In the genomic region with DNA sequence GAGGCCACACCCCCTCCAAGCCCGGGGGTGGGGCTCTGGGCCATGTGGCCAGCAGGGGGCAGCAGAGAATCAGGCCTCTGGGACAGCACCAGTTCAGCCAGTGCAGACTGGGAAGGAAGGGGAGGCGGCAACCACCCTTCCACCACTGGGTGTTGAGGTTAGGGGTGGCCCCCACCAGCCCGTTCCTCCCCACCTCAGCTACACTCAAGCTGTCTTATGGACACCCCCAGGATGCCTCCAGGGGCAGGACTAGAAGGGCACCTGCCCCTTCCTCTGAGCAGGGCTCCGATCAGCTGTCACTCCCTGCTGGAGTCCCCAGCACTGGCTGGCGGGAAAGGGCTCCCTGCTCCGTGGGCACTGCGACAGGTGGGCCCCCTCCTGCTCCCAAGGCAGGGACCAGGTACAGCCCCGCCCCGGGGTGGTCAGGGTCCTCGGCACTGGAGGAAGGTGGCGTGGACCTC, we compare ENCODE assay signal across 1 cellular context.
TF ChIP-seq lines count a peak whose summit lies in the region.

No MANE protein-coding gene starts in this region.

TF ChIP-seq in K562, 482 proteins besides CTCF, POLR2A, EP300 and RAD21 (continued from another document and continues in another):
- TF ChIP-seq, protein P1, sequence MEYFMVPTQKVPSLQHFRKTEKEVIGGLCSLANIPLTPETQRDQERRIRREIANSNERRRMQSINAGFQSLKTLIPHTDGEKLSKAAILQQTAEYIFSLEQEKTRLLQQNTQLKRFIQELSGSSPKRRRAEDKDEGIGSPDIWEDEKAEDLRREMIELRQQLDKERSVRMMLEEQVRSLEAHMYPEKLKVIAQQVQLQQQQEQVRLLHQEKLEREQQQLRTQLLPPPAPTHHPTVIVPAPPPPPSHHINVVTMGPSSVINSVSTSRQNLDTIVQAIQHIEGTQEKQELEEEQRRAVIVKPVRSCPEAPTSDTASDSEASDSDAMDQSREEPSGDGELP (CRISPR knock-in tag; IDR thresholded peaks at IDR 0.05; ENCODE audit: borderline replicate concordance), result peak; percentile 77; the same call in 1 of the 2 replicates
- TF ChIP-seq ZNF282 (CRISPR knock-in tag; IDR thresholded peaks at IDR 0.05) (no peak), EGR1 (conservative IDR thresholded peaks at IDR 0.05) (peak; percentile 64), MCM2 (IDR thresholded peaks at IDR 0.05; ENCODE audit: low read depth) (no peak), ZNF764 (CRISPR knock-in tag; IDR thresholded peaks at IDR 0.05; ENCODE audit: low read depth) (no peak), NCOR1 (IDR thresholded peaks at IDR 0.05) (no peak), YY1 (IDR thresholded peaks at IDR 0.05; ENCODE audit: borderline replicate concordance in 1 of 3, control insufficient read depth in 1 of 3, extremely low read depth in 1 of 3, insufficient read depth in 3 of 3, insufficient read length in 1 of 3, insufficient replicate concordance in 2 of 3, low read depth in 1 of 3, low read length in 2 of 3) (peak in 1 of 3 experiments; percentile 48), KAT7 (CRISPR knock-in tag; IDR thresholded peaks at IDR 0.05; ENCODE audit: borderline replicate concordance) (no peak), PHF21A (IDR thresholded peaks at IDR 0.05; ENCODE audit: borderline replicate concordance, low read depth) (no peak), ZEB2 (IDR thresholded peaks at IDR 0.05) (no peak), PHF20 (IDR thresholded peaks at IDR 0.05; ENCODE audit: partially characterized antibody) (no peak), NELFE (IDR thresholded peaks at IDR 0.05; ENCODE audit: insufficient read depth, insufficient read length) (no peak), TCF7 (IDR thresholded peaks at IDR 0.05; ENCODE audit: borderline replicate concordance) (no peak), ZNF143 (CRISPR knock-in tag; IDR thresholded peaks at IDR 0.05) (no peak), PCBP1 (IDR thresholded peaks at IDR 0.05; ENCODE audit: low read depth, low read length, poor library complexity, severe bottlenecking) (no peak), CREM (IDR thresholded peaks at IDR 0.05; ENCODE audit: low read depth) (0 out of 2 replicates have a peak, but pooled peaks have one; percentile 10), NONO (IDR thresholded peaks at IDR 0.05; ENCODE audit: low read depth in 2 of 2, low read length in 1 of 2) (no peak), POU5F1 (IDR thresholded peaks at IDR 0.05; ENCODE audit: borderline replicate concordance, low read depth, low read length, partially characterized antibody) (no peak), KLF10 (CRISPR knock-in tag; IDR thresholded peaks at IDR 0.05) (no peak), ZNF316 (IDR thresholded peaks at IDR 0.05) (no peak), COPS2 (conservative IDR thresholded peaks at IDR 0.05) (no peak), CCNT2 (IDR thresholded peaks at IDR 0.05; ENCODE audit: borderline replicate concordance, extremely low read depth, insufficient read length, low read depth, low read length) (peak; percentile 43), ZNF589 (CRISPR knock-in tag; IDR thresholded peaks at IDR 0.05; ENCODE audit: low read depth) (no peak), CREB1 (IDR thresholded peaks at IDR 0.05) (0 out of 2 replicates have a peak, but pooled peaks have one; percentile 15), CREB1 (CRISPR knock-in tag; IDR thresholded peaks at IDR 0.05) (no peak), NCOA2 (IDR thresholded peaks at IDR 0.05; ENCODE audit: partially characterized antibody in 2 of 2) (no peak), ELF1 (tag; IDR thresholded peaks at IDR 0.05) (no peak), BRD4 (IDR thresholded peaks at IDR 0.05) (no peak)
- TF ChIP-seq, protein P2, sequence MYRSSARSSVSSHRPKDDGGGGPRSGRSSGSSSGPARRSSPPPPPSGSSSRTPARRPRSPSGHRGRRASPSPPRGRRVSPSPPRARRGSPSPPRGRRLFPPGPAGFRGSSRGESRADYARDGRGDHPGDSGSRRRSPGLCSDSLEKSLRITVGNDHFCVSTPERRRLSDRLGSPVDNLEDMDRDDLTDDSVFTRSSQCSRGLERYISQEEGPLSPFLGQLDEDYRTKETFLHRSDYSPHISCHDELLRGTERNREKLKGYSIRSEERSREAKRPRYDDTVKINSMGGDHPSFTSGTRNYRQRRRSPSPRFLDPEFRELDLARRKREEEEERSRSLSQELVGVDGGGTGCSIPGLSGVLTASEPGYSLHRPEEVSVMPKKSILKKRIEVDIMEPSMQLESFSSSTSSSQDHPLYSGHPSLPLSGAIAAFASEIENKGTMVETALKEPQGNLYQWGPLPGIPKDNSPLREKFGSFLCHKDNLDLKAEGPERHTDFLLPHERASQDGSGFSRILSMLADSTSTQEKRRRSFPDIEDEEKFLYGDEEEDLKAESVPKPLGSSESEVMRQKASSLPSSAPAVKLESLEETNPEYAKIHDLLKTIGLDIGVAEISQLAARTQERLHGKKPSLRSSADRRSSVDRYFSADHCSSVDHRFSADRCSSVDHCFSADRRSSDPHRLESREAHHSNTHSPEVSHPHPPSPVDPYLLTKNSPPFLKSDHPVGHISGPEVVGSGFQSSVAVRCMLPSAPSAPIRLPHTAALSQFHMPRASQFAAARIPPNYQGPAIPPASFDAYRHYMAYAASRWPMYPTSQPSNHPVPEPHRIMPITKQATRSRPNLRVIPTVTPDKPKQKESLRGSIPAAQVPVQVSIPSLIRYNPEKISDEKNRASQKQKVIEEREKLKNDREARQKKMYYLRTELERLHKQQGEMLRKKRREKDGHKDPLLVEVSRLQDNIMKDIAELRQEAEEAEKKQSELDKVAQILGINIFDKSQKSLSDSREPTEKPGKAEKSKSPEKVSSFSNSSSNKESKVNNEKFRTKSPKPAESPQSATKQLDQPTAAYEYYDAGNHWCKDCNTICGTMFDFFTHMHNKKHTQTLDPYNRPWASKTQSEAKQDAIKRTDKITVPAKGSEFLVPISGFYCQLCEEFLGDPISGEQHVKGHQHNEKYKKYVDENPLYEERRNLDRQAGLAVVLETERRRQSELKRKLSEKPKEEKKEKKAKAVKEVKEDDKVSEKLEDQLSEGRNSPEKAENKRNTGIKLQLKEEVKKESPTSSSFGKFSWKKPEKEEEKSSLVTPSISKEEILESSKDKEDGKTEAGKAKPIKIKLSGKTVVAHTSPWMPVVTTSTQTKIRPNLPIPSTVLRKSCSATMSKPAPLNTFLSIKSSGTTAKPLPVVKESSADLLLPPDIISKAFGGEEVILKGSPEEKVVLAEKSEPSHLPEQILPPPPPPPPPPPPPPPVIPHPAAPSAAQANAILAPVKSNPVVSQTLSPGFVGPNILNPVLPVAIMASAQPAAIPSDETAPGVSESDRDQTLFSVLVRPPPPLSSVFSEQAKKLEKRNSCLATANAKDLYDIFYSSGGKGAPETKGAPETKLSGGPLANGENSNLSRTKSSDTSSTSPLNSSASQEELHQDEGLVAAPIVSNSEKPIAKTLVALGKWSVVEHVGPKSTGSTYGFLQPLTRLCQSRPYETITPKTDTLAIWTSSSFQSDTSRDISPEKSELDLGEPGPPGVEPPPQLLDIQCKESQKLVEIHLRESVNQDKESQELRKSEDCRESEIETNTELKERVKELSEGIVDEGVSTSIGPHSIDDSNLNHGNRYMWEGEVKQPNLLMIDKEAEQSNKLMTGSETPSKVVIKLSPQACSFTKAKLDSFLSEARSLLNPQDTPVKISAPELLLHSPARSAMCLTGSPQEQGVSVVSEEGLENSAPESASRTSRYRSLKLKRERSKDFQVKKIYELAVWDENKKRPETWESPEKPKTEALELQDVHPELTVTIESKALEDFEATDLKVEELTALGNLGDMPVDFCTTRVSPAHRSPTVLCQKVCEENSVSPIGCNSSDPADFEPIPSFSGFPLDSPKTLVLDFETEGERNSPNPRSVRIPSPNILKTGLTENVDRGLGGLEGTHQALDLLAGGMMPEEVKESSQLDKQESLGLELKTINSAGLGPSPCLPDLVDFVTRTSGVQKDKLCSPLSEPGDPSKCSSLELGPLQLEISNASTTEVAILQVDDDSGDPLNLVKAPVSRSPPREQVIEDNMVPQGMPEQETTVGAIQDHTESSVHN (IDR thresholded peaks at IDR 0.05; ENCODE audit: borderline replicate concordance in 1 of 2, low read depth in 1 of 2), result no peak
- TF ChIP-seq, protein P3, sequence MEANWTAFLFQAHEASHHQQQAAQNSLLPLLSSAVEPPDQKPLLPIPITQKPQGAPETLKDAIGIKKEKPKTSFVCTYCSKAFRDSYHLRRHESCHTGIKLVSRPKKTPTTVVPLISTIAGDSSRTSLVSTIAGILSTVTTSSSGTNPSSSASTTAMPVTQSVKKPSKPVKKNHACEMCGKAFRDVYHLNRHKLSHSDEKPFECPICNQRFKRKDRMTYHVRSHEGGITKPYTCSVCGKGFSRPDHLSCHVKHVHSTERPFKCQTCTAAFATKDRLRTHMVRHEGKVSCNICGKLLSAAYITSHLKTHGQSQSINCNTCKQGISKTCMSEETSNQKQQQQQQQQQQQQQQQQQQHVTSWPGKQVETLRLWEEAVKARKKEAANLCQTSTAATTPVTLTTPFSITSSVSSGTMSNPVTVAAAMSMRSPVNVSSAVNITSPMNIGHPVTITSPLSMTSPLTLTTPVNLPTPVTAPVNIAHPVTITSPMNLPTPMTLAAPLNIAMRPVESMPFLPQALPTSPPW (CRISPR knock-in tag; IDR thresholded peaks at IDR 0.05), result peak; percentile 80
- TF ChIP-seq, protein P4, sequence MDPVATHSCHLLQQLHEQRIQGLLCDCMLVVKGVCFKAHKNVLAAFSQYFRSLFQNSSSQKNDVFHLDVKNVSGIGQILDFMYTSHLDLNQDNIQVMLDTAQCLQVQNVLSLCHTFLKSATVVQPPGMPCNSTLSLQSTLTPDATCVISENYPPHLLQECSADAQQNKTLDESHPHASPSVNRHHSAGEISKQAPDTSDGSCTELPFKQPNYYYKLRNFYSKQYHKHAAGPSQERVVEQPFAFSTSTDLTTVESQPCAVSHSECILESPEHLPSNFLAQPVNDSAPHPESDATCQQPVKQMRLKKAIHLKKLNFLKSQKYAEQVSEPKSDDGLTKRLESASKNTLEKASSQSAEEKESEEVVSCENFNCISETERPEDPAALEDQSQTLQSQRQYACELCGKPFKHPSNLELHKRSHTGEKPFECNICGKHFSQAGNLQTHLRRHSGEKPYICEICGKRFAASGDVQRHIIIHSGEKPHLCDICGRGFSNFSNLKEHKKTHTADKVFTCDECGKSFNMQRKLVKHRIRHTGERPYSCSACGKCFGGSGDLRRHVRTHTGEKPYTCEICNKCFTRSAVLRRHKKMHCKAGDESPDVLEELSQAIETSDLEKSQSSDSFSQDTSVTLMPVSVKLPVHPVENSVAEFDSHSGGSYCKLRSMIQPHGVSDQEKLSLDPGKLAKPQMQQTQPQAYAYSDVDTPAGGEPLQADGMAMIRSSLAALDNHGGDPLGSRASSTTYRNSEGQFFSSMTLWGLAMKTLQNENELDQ (CRISPR knock-in tag; IDR thresholded peaks at IDR 0.05; ENCODE audit: borderline replicate concordance), result no peak
- TF ChIP-seq, protein P5, sequence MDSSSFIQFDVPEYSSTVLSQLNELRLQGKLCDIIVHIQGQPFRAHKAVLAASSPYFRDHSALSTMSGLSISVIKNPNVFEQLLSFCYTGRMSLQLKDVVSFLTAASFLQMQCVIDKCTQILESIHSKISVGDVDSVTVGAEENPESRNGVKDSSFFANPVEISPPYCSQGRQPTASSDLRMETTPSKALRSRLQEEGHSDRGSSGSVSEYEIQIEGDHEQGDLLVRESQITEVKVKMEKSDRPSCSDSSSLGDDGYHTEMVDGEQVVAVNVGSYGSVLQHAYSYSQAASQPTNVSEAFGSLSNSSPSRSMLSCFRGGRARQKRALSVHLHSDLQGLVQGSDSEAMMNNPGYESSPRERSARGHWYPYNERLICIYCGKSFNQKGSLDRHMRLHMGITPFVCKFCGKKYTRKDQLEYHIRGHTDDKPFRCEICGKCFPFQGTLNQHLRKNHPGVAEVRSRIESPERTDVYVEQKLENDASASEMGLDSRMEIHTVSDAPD (CRISPR knock-in tag; IDR thresholded peaks at IDR 0.05), result no peak
- TF ChIP-seq, protein P6, sequence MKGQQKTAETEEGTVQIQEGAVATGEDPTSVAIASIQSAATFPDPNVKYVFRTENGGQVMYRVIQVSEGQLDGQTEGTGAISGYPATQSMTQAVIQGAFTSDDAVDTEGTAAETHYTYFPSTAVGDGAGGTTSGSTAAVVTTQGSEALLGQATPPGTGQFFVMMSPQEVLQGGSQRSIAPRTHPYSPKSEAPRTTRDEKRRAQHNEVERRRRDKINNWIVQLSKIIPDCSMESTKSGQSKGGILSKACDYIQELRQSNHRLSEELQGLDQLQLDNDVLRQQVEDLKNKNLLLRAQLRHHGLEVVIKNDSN (CRISPR knock-in tag; IDR thresholded peaks at IDR 0.05), result no peak
- TF ChIP-seq, protein P7, sequence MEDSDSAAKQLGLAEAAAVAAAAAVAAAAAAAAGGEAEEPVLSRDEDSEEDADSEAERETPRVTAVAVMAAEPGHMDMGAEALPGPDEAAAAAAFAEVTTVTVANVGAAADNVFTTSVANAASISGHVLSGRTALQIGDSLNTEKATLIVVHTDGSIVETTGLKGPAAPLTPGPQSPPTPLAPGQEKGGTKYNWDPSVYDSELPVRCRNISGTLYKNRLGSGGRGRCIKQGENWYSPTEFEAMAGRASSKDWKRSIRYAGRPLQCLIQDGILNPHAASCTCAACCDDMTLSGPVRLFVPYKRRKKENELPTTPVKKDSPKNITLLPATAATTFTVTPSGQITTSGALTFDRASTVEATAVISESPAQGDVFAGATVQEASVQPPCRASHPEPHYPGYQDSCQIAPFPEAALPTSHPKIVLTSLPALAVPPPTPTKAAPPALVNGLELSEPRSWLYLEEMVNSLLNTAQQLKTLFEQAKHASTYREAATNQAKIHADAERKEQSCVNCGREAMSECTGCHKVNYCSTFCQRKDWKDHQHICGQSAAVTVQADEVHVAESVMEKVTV (CRISPR knock-in tag; IDR thresholded peaks at IDR 0.05), result peak; percentile 82
- TF ChIP-seq, protein P8, sequence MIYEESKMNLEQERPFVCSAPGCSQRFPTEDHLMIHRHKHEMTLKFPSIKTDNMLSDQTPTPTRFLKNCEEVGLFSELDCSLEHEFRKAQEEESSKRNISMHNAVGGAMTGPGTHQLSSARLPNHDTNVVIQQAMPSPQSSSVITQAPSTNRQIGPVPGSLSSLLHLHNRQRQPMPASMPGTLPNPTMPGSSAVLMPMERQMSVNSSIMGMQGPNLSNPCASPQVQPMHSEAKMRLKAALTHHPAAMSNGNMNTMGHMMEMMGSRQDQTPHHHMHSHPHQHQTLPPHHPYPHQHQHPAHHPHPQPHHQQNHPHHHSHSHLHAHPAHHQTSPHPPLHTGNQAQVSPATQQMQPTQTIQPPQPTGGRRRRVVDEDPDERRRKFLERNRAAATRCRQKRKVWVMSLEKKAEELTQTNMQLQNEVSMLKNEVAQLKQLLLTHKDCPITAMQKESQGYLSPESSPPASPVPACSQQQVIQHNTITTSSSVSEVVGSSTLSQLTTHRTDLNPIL (CRISPR knock-in tag; IDR thresholded peaks at IDR 0.05), result no peak
- TF ChIP-seq, protein P9, sequence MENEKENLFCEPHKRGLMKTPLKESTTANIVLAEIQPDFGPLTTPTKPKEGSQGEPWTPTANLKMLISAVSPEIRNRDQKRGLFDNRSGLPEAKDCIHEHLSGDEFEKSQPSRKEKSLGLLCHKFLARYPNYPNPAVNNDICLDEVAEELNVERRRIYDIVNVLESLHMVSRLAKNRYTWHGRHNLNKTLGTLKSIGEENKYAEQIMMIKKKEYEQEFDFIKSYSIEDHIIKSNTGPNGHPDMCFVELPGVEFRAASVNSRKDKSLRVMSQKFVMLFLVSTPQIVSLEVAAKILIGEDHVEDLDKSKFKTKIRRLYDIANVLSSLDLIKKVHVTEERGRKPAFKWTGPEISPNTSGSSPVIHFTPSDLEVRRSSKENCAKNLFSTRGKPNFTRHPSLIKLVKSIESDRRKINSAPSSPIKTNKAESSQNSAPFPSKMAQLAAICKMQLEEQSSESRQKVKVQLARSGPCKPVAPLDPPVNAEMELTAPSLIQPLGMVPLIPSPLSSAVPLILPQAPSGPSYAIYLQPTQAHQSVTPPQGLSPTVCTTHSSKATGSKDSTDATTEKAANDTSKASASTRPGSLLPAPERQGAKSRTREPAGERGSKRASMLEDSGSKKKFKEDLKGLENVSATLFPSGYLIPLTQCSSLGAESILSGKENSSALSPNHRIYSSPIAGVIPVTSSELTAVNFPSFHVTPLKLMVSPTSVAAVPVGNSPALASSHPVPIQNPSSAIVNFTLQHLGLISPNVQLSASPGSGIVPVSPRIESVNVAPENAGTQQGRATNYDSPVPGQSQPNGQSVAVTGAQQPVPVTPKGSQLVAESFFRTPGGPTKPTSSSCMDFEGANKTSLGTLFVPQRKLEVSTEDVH (IDR thresholded peaks at IDR 0.05; ENCODE audit: low read depth, partially characterized antibody), result no peak
